ENCODE assay signal across 15 cellular contexts in the genomic region with DNA sequence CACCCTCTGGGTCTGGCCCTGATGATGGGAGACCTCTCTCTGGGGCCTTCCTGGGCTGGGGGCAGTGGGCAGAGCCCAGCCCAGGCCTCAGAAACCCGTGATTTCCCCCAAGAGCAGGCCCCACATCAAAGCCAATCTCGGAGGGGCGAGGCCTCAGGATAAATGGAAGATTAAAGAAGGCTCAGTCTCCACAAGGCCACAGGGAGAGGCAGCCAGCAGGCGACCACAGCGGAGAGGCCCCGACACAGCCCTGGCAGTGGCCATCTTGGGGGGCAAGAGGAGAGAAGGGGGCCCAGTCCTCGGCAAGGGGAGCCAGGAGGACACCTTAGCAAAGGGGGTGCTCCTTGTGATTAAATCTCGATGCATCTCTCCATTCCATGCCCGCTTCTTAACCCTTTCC. TPM values are rescaled to one million over a fixed set of nuclear protein-coding genes. Genes with fewer than 3 reads are reported as not detected.
DNase-seq lines count a peak whose midpoint lies in the region; ATAC-seq and TF ChIP-seq lines count a peak whose summit lies in the region.
"Had no signal": no experiment of that assay in that cellular context is flagged by ENCODE, and none has a peak within 500 bp of the region (broad histone marks: within the 10 kb centered on the region; RNA-seq: fewer than 3 reads in every experiment).

No MANE protein-coding gene starts in this region.

- no peak for ATAC-seq in natural killer cell treated with Interleukin-12 subunit alpha and Interleukin-12 subunit beta and Interleukin-15 and Interleukin-18, amount 100 ng/mL, for 72 hours
- no peak for ATAC-seq in natural killer cell
- ATAC-seq in GM18502 (IDR thresholded peaks at IDR 0.05; ENCODE audit: poor library complexity, unreplicated experiment): no peak
- ATAC-seq: SK-N-SH treated with all-trans-retinoic acid at 6 μM for 48 hours had no signal

- H3K27ac Mint-ChIP-seq in natural killer cell treated with Interleukin-12 subunit alpha and Interleukin-12 subunit beta and Interleukin-15 and Interleukin-18, amount 100 ng/mL, for 72 hours: no peak overlapping the region
- H3K27ac Mint-ChIP-seq in natural killer cell (no peak overlapping the region), nephron progenitor cell (peak overlapping the region; percentile 32)

- no peaks in the 10 kb centered on the region for H3K9me3 Mint-ChIP-seq in natural killer cell treated with Interleukin-12 subunit alpha and Interleukin-12 subunit beta and Interleukin-15 and Interleukin-18, amount 100 ng/mL, for 72 hours
- H3K9me3 Mint-ChIP-seq in natural killer cell: no peaks in the 10 kb centered on the region
- peaks cover 8% of the 10 kb centered on the region for H3K9me3 Mint-ChIP-seq in nephron progenitor cell

- no peaks in the 10 kb centered on the region for H3K9me3 ChIP-seq in colonic mucosa
- H3K9me3 ChIP-seq: Peyer's patch had no signal

- no peaks in the 10 kb centered on the region for H3K4me1 Mint-ChIP-seq in natural killer cell treated with Interleukin-12 subunit alpha and Interleukin-12 subunit beta and Interleukin-15 and Interleukin-18, amount 100 ng/mL, for 72 hours (ENCODE audit: low read depth in 2 of 2)
- H3K4me1 Mint-ChIP-seq in natural killer cell (no peaks in the 10 kb centered on the region), nephron progenitor cell (peaks cover 19% of the 10 kb centered on the region)

- H3K36me3 ChIP-seq in colonic mucosa: no peaks in the 10 kb centered on the region
- H3K36me3 ChIP-seq: Peyer's patch had no signal

- H3K4me1 ChIP-seq in colonic mucosa: no peaks in the 10 kb centered on the region
- H3K4me1 ChIP-seq: Peyer's patch had no signal

- TF ChIP-seq CTCF in natural killer cell (IDR thresholded peaks at IDR 0.05) (no peak), colonic mucosa (IDR thresholded peaks at IDR 0.05) (no peak), nephron progenitor cell (IDR thresholded peaks at IDR 0.05) (no peak)

- intact Hi-C loops in natural killer cell (cut with micrococcal nuclease): no loop called here
- intact Hi-C loops in colonic mucosa (cut with DNase I): no loop called here

- H3K4me3 Mint-ChIP-seq in natural killer cell treated with Interleukin-12 subunit alpha and Interleukin-12 subunit beta and Interleukin-15 and Interleukin-18, amount 100 ng/mL, for 72 hours: no peak overlapping the region
- H3K4me3 Mint-ChIP-seq in natural killer cell (no peak overlapping the region), nephron progenitor cell (no peak overlapping the region)

- no peak overlapping the region for H3K4me3 ChIP-seq in colonic mucosa
- H3K4me3 ChIP-seq: Peyer's patch had no signal

- no peak overlapping the region for H3K9ac ChIP-seq in colonic mucosa (ENCODE audit: low read depth in 2 of 2, low read length in 2 of 2)

- no peaks in the 10 kb centered on the region for H3K27me3 ChIP-seq in colonic mucosa
- H3K27me3 ChIP-seq: Peyer's patch had no signal

- H3K27ac ChIP-seq in colonic mucosa: peak overlapping the region; percentile 7

- H3K36me3 Mint-ChIP-seq in natural killer cell treated with Interleukin-12 subunit alpha and Interleukin-12 subunit beta and Interleukin-15 and Interleukin-18, amount 100 ng/mL, for 72 hours: no peaks in the 10 kb centered on the region
- H3K36me3 Mint-ChIP-seq in natural killer cell (no peaks in the 10 kb centered on the region), nephron progenitor cell (ENCODE audit: low read depth) (no peaks in the 10 kb centered on the region)

- DNase-seq in natural killer cell treated with Interleukin-12 subunit alpha and Interleukin-12 subunit beta and Interleukin-15 and Interleukin-18, amount 100 ng/mL, for 72 hours (ENCODE audit: low spot score): peak; percentile 38
- DNase-seq in natural killer cell: no peak
- no peak for DNase-seq in colonic mucosa
- no peak for DNase-seq in nephron progenitor cell
- no peak for DNase-seq in NCI-H1694 treated with DMSO at 0.1 percent for 48 hours (lab: John Stamatoyannopoulos, UW)
- no peak for DNase-seq in islet precursor cell
- DNase-seq in GF-D8 (lab: John Stamatoyannopoulos, UW): no peak
- DNase-seq: DMS79 treated with DMSO at 0.1 percent for 48 hours, GOT3, Kasumi-1, NCI-H187 had no signal

- H3K27me3 Mint-ChIP-seq in natural killer cell treated with Interleukin-12 subunit alpha and Interleukin-12 subunit beta and Interleukin-15 and Interleukin-18, amount 100 ng/mL, for 72 hours: peaks cover 6 to 7% of the 10 kb centered on the region in 2 donors
- H3K27me3 Mint-ChIP-seq in natural killer cell (ENCODE audit: low read depth in 2 of 2) (peaks cover 0 to 8% of the 10 kb centered on the region in 2 donors), nephron progenitor cell (ENCODE audit: low read depth, poor library complexity) (no peaks in the 10 kb centered on the region)

RNA-seq across cellular contexts. Expression of gene CREB3L1, which starts 12.5 kb away (rescaled TPM):
- not detected for total RNA-seq in natural killer cell treated with Interleukin-12 subunit alpha and Interleukin-12 subunit beta and Interleukin-15 and Interleukin-18, amount 100 ng/mL, for 72 hours
- total RNA-seq in natural killer cell (not detected), colonic mucosa (100 to 1,000 TPM; 143 to 150 TPM)
- total RNA-seq: MCF 10A had no signal

Comparison
In these comparisons a context has a peak if more than half of its experiments do, and no peak if none do; other contexts are left out.
1. RNA of gene CREB3L1, which starts 12.5 kb away (total RNA-seq): 143 to 150 TPM in colonic mucosa; not detected in natural killer cell treated with Interleukin-12 subunit alpha and Interleukin-12 subunit beta and Interleukin-15 and Interleukin-18, amount 100 ng/mL, for 72 hours and not detected in natural killer cell; every median in the first group is over 100 times any median in the second.